ENCODE assay signal across 23 cellular contexts in genomic region chrX:113429011-113429410, GRCh38.
"Had no signal": no experiment of that assay in that cellular context is flagged by ENCODE, and none has a peak within 500 bp of the region (broad histone marks: within the 10 kb centered on the region; RNA-seq: fewer than 3 reads in every experiment).

No MANE protein-coding gene starts in this region.

- DNase-seq: naive thymus-derived CD4-positive, alpha-beta T cell; natural killer cell; occipital lobe; ovary; posterior cingulate gyrus; psoas muscle; right cardiac atrium; right lobe of liver; sigmoid colon; small intestine; stimulated activated CD4-positive, alpha-beta T cell treated with anti-CD3 and anti-CD28 coated beads, Interleukin-1b, Interleukin-23, amount 100 ng/mL, for 48 hours; stimulated activated CD4-positive, alpha-beta T cell treated with anti-CD3 and anti-CD28 coated beads, Interleukin-4, amount 100 ng/mL, for 24 hours; stimulated activated naive B cell treated with anti-CD40 and anti-IgM and Interleukin-4, amounts not matched to agents 10 μg/mL and 1 μg/mL and 100 μg/mL, for 72 hours; stimulated activated naive CD8-positive, alpha-beta T cell treated with anti-CD3 and anti-CD28 coated beads, Interleukin-15, amount 100 ng/mL, for 72 hours; stimulated activated naive CD8-positive, alpha-beta T cell treated with anti-CD3 and anti-CD28 coated beads, Interleukin-15, Interleukin-2, amounts not matched to agents 100 U/mL and 50 U/mL, for 24 hours; substantia nigra; testis; tibial artery; transverse colon; upper lobe of left lung had no signal

- H3K27ac ChIP-seq: neural progenitor cell, ovary, parathyroid adenoma, psoas muscle, right lobe of liver, sigmoid colon, suprapubic skin, testis, tibial artery, transverse colon, upper lobe of left lung had no signal

- H3K4me1 ChIP-seq: neural progenitor cell, parathyroid adenoma, psoas muscle, right lobe of liver, sigmoid colon, suprapubic skin, testis, tibial artery, transverse colon, upper lobe of left lung had no signal

- H3K27me3 ChIP-seq: neural progenitor cell, ovary, right lobe of liver, sigmoid colon, suprapubic skin, testis, tibial artery, transverse colon, upper lobe of left lung had no signal

- H3K4me3 ChIP-seq: neural progenitor cell, ovary, psoas muscle, right lobe of liver, sigmoid colon, suprapubic skin, testis, tibial artery, transverse colon, upper lobe of left lung had no signal

- H3K9me3 ChIP-seq: ovary, right lobe of liver, sigmoid colon, suprapubic skin, testis, tibial artery, transverse colon, upper lobe of left lung had no signal

- H3K36me3 ChIP-seq: neural progenitor cell, ovary, right lobe of liver, sigmoid colon, suprapubic skin, tibial artery, transverse colon, upper lobe of left lung had no signal
